ENCODE assay signal across 18 cellular contexts in genomic region chr7:19617921-19618320, GRCh38.
"Had no signal": no experiment of that assay in that cellular context is flagged by ENCODE, and none has a peak within 500 bp of the region (broad histone marks: within the 10 kb centered on the region; RNA-seq: fewer than 3 reads in every experiment).

No MANE protein-coding gene starts in this region.

- H3K4me1 ChIP-seq: esophagus squamous epithelium, gastroesophageal sphincter, psoas muscle, right lobe of liver had no signal

- H3K9me3 ChIP-seq: esophagus squamous epithelium, gastroesophageal sphincter, psoas muscle, right lobe of liver, thoracic aorta had no signal

- H3K36me3 ChIP-seq: esophagus squamous epithelium, gastroesophageal sphincter, right lobe of liver, thoracic aorta had no signal

- H3K4me3 ChIP-seq: esophagus squamous epithelium, gastroesophageal sphincter, psoas muscle, right lobe of liver, skin epidermis, thoracic aorta had no signal

- H3K27me3 ChIP-seq: esophagus squamous epithelium, gastroesophageal sphincter, right lobe of liver had no signal

- DNase-seq: central memory CD4-positive, alpha-beta T cell; esophagus squamous epithelium; left colon; mesendoderm; naive B cell; nephron progenitor cell; psoas muscle; retina; right lobe of liver; stimulated activated CD4-positive, alpha-beta T cell treated with anti-CD3 and anti-CD28 coated beads, Interleukin-2, amount 100 ng/mL, for 24 hours; stimulated activated CD4-positive, alpha-beta T cell treated with anti-CD3 and anti-CD28 coated beads, Interleukin-4, amount 100 ng/mL, for 4 hours; stimulated activated naive B cell treated with anti-CD40 and anti-IgM and Interleukin-4, amounts not matched to agents 10 μg/mL and 1 μg/mL and 100 μg/mL, for 72 hours; stimulated activated naive CD8-positive, alpha-beta T cell treated with anti-CD3 and anti-CD28 coated beads, Interleukin-15, amount 100 ng/mL, for 72 hours; substantia nigra; trophoblast cell had no signal

- H3K27ac ChIP-seq: esophagus squamous epithelium, gastroesophageal sphincter, psoas muscle, right lobe of liver, skin epidermis, thoracic aorta had no signal

- ATAC-seq: gastroesophageal sphincter; left colon; psoas muscle; right lobe of liver; stimulated activated naive B cell treated with anti-CD40 and anti-IgM and Interleukin-4, amounts not matched to agents 10 μg/mL and 1 μg/mL and 100 μg/mL, for 72 hours; stimulated activated naive CD8-positive, alpha-beta T cell treated with anti-CD3 and anti-CD28 coated beads, Interleukin-15, amount 100 ng/mL, for 72 hours had no signal
